ENCODE assay signal across 23 cellular contexts in the genomic region with DNA sequence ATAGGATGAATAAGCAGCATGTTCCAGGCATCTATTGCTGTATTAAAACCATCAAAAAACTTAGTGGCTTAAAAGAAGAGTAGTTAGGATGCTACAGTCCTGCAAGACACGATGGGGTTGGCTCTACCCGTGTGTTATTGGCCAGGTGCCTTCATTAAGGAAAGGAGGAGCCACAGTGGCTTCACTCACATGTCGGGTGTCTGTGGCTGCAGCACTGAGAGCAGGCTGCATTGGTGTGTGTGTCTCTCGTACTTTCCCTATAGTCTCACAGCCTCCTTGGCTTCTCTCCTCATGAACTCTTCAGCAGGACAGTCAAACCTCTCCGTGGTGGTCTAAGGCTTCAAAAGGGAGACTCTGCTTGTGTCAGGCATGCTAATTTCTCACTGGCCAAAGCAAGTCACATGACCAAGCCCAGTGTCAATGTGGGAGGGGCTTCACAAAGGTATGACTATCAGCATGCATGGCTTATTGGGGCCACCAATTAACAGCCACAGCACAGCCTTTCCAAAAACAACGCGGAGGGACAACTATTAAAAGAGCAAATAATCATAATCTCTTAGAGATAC.
"Had no signal": no experiment of that assay in that cellular context is flagged by ENCODE, and none has a peak within 500 bp of the region (broad histone marks: within the 10 kb centered on the region; RNA-seq: fewer than 3 reads in every experiment).

No MANE protein-coding gene starts in this region.

- H3K36me3 ChIP-seq: MG63 had no signal

- ATAC-seq: Panc1, PC-3 had no signal

- FAIRE-seq: HTR-8/SVneo had no signal

- DNase-seq: Karpas-422, KG1, MG63, NCI-H1092, NCI-H1105 treated with DMSO at 0.1 percent for 48 hours, NCI-H1417 treated with DMSO at 0.1 percent for 48 hours, NCI-H146, NCI-H187, NCI-H2029 treated with DMSO at 0.1 percent for 48 hours, NCI-H2171, NCI-H226, NCI-H446, NCI-H510A, NCI-H524 treated with DMSO at 0.1 percent for 48 hours, NCI-H69, NCI-H774, PC-3, SHP77 had no signal

- H3K9me3 ChIP-seq: MG63 had no signal

- H3K4me3 ChIP-seq: MG63, SK-N-MC had no signal

- H3K27me3 ChIP-seq: MG63 had no signal

- H3K27ac ChIP-seq: HL-60, RWPE1, SK-N-MC had no signal
